18 cellular contexts compared by ENCODE assay signal in the genomic region with DNA sequence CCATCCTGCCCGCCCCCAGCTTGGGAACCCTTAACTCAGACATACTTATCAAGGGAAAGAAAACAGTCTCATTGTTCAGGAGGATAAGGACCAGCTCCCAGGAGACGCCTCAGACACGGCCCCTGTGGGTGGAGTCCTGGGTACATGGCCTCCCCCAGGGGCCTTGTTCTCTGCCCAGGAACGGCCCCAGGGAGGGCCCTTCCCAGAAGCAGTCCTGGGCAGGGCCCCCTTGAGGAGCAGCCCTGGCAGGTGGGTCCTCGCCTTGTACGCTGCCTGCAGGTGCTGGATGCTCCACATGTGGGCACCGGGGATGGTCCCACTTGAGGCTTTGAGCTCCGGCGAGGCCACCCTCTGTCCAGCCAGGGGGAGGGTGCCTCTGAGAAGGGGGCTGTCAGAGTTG. TPM values are rescaled to one million over a fixed set of nuclear protein-coding genes. Genes with fewer than 3 reads are reported as not detected.
"Had no signal": no experiment of that assay in that cellular context is flagged by ENCODE, and none has a peak within 500 bp of the region (broad histone marks: within the 10 kb centered on the region; RNA-seq: fewer than 3 reads in every experiment).

No MANE protein-coding gene starts in this region.

- H3K36me3 ChIP-seq: breast epithelium, esophagus squamous epithelium, left lung, sigmoid colon, WERI-Rb-1 had no signal

- H3K27ac ChIP-seq: breast epithelium, esophagus squamous epithelium, left lung, sigmoid colon, WERI-Rb-1 had no signal

- H3K9me3 ChIP-seq: breast epithelium, esophagus squamous epithelium, left lung, sigmoid colon had no signal

- DNase-seq: activated CD4-positive, alpha-beta T cell treated with anti-CD3 and anti-CD28 coated beads for 36 hours; activated CD8-positive, alpha-beta memory T cell treated with anti-CD3 and anti-CD28 coated beads, Interleukin-2, amount 50 U/mL, for 4 hours; activated CD8-positive, alpha-beta T cell treated with anti-CD3 and anti-CD28 coated beads for 36 hours; activated naive CD8-positive, alpha-beta T cell treated with anti-CD3 and anti-CD28 coated beads, Interleukin-2, amount 10 ng/mL, durations not matched to agents 7 days and 5 days; aorta; esophagus squamous epithelium; foreskin melanocyte; head of caudate nucleus; left lung; mesenchymal stem cell; sigmoid colon; stimulated activated CD4-positive, alpha-beta T cell treated with anti-CD3 and anti-CD28 coated beads, Interleukin-2, amount 100 ng/mL, for 24 hours; stimulated activated naive B cell treated with anti-CD40 and anti-IgM and Interleukin-4, amounts not matched to agents 10 μg/mL and 1 μg/mL and 100 μg/mL, for 72 hours; T-helper 2 cell; WERI-Rb-1 had no signal

- H3K4me3 ChIP-seq: breast epithelium, esophagus squamous epithelium, left lung, sigmoid colon had no signal

- ATAC-seq: activated CD4-positive, alpha-beta T cell treated with anti-CD3 and anti-CD28 coated beads for 36 hours; activated CD8-positive, alpha-beta T cell treated with anti-CD3 and anti-CD28 coated beads for 36 hours; left lung; stimulated activated naive B cell treated with anti-CD40 and anti-IgM and Interleukin-4, amounts not matched to agents 10 μg/mL and 1 μg/mL and 100 μg/mL, for 72 hours had no signal

RNA-seq across cellular contexts. Expression of gene GATA5, which starts 4.5 kb away (rescaled TPM):
- total RNA-seq: activated CD4-positive, alpha-beta T cell treated with anti-CD3 and anti-CD28 coated beads for 36 hours; activated CD8-positive, alpha-beta T cell treated with anti-CD3 and anti-CD28 coated beads for 36 hours; activated naive CD8-positive, alpha-beta T cell treated with anti-CD3 and anti-CD28 coated beads, Interleukin-2, amount 10 ng/mL, durations not matched to agents 7 days and 5 days; osteoblast had no signal

RNA-seq across cellular contexts. Expression of gene RBBP8NL, which starts 53.0 kb away (rescaled TPM):
- total RNA-seq: activated CD4-positive, alpha-beta T cell treated with anti-CD3 and anti-CD28 coated beads for 36 hours; activated CD8-positive, alpha-beta T cell treated with anti-CD3 and anti-CD28 coated beads for 36 hours; activated naive CD8-positive, alpha-beta T cell treated with anti-CD3 and anti-CD28 coated beads, Interleukin-2, amount 10 ng/mL, durations not matched to agents 7 days and 5 days; aorta; osteoblast; pulmonary artery endothelial cell; sigmoid colon had no signal
